ENCODE assay signal across 8 cellular contexts in the genomic region with DNA sequence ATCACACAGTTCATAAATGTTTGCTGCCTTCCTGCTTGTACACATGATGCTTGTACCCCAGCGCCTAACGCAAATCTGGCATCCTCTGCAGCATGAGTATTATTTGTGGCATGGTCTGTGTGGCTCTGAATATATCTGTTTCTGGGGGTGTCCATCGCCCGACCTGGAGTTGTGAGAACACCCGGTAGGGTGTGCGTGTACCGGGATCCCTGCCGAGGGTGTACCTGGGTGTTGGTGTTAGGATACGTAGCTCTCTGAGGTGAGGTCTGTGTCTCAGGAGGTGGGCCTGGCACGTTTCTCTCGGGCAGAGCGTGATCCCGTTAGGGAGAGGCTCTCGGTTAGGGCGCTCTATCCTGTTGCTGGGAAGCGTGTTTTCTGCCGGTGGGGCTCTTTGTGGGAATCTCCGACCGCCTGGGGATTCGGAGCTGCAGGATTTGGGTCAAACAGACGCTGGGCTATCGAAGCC. TPM values are rescaled to one million over a fixed set of nuclear protein-coding genes. Genes with fewer than 3 reads are reported as not detected.
DNase-seq lines count a peak whose midpoint lies in the region; ATAC-seq and TF ChIP-seq lines count a peak whose summit lies in the region.

No MANE protein-coding gene starts in this region.

- no peaks in the 10 kb centered on the region for H3K27me3 Mint-ChIP-seq in effector memory CD8-positive, alpha-beta T cell

- H3K4me3 ChIP-seq in BE2C (ENCODE audit: low read depth, low read length), result peak overlapping the region; percentile 60
- peak overlapping the region in 1 of 2 donors; percentile 37 for H3K4me3 ChIP-seq in body of pancreas
- no peak overlapping the region for H3K4me3 ChIP-seq in thymus (ENCODE audit: low read length)

- no peak for TF ChIP-seq CTCF in BE2C (IDR thresholded peaks at IDR 0.05; ENCODE audit: low read depth, low read length)
- TF ChIP-seq CTCF in body of pancreas (IDR thresholded peaks at IDR 0.05), result peak in 1 of 7 experiments; percentile 19

- H3K27ac ChIP-seq in body of pancreas (peak overlapping the region; percentile 96 to 99 (median 98)), layer of hippocampus (ENCODE audit: low read depth, low read length) (peak overlapping the region; percentile 91), thymus (ENCODE audit: low read depth) (peak overlapping the region; percentile 19)

- H3K27me3 ChIP-seq in BE2C, result no peaks in the 10 kb centered on the region
- H3K27me3 ChIP-seq in body of pancreas, result no peaks in the 10 kb centered on the region
- no peaks in the 10 kb centered on the region for H3K27me3 ChIP-seq in layer of hippocampus (ENCODE audit: control insufficient read depth, insufficient read depth, low read length)
- H3K27me3 ChIP-seq in thymus (ENCODE audit: control insufficient read depth, insufficient read depth), result no peaks in the 10 kb centered on the region

- intact Hi-C loops in body of pancreas (cut with DNase I), result no loop called here

- H3K4me1 ChIP-seq in BE2C (no peaks in the 10 kb centered on the region), body of pancreas (peaks cover 20% of the 10 kb centered on the region), thymus (ENCODE audit: control insufficient read depth, insufficient read depth, low read length) (no peaks in the 10 kb centered on the region)

- no peak for TF ChIP-seq POLR2A in body of pancreas (IDR thresholded peaks at IDR 0.05)

- peaks cover 6% of the 10 kb centered on the region for H3K36me3 Mint-ChIP-seq in effector memory CD8-positive, alpha-beta T cell (ENCODE audit: insufficient read depth)

- ATAC-seq in body of pancreas, result peak; percentile 39
- ATAC-seq in effector memory CD8-positive, alpha-beta T cell (replicated peaks), result no peak
- no peak for ATAC-seq in HG03457 (IDR thresholded peaks at IDR 0.05; ENCODE audit: unreplicated experiment)

- H3K9me3 ChIP-seq in BE2C, result no peaks in the 10 kb centered on the region
- no peaks in the 10 kb centered on the region for H3K9me3 ChIP-seq in body of pancreas
- no peaks in the 10 kb centered on the region for H3K9me3 ChIP-seq in thymus (ENCODE audit: control insufficient read depth)

- no peak overlapping the region for H3K27ac Mint-ChIP-seq in effector memory CD8-positive, alpha-beta T cell

- peaks cover 7 to 10% of the 10 kb centered on the region in 2 donors for H3K4me1 Mint-ChIP-seq in effector memory CD8-positive, alpha-beta T cell (ENCODE audit: low read depth in 2 of 2)

- H3K36me3 ChIP-seq in BE2C (no peaks in the 10 kb centered on the region), body of pancreas (replicated peaks in 1 of 2; ENCODE audit: insufficient read depth in 1 of 2, low read depth in 2 of 2) (no peaks in the 10 kb centered on the region), thymus (ENCODE audit: control insufficient read depth, insufficient read depth) (no peaks in the 10 kb centered on the region)

- DNase-seq in BE2C, result no peak
- DNase-seq in NCI-H146 (lab: John Stamatoyannopoulos, UW), result peak; percentile 82
- peak in 1 of 4 donors; percentile 70 for DNase-seq in body of pancreas
- no peak for DNase-seq in effector memory CD8-positive, alpha-beta T cell
- no peak for DNase-seq in GOT3 (lab: John Stamatoyannopoulos, UW)

- peak overlapping the region in 1 of 2 donors; percentile 67 for H3K4me3 Mint-ChIP-seq in effector memory CD8-positive, alpha-beta T cell

- 14 to 35% methylated on average over 2 to 22 of the region's 22 CpGs for WGBS in body of pancreas, 2 donors
- WGBS in thymus, result 88% methylated on average over 22 of the region's 22 CpGs

- H3K9me3 Mint-ChIP-seq in effector memory CD8-positive, alpha-beta T cell, result no peaks in the 10 kb centered on the region

RNA-seq across cellular contexts. Expression of gene CDC20, which starts 10.4 kb away (rescaled TPM):
- polyA plus RNA-seq in BE2C (2012; ENCODE audit: insufficient read depth, insufficient read length, low read depth), result 16.8 TPM
- total RNA-seq in body of pancreas, result 1 to 10 TPM in 1 of 2 donors, not detected in 1; 2.3 TPM
- polyA plus RNA-seq in thymus, result 14.1 TPM

RNA-seq across cellular contexts. Expression of gene MPL, which starts 10.8 kb away (rescaled TPM):
- polyA plus RNA-seq in BE2C (2012; ENCODE audit: insufficient read depth, insufficient read length, low read depth), result not detected
- not detected for total RNA-seq in body of pancreas
- polyA plus RNA-seq in thymus, result 0.02 TPM

RNA-seq across cellular contexts. Expression of gene ELOVL1, which starts 19.4 kb away (rescaled TPM):
- polyA plus RNA-seq in BE2C (2012; ENCODE audit: insufficient read depth, insufficient read length, low read depth), result 16.2 TPM
- total RNA-seq in body of pancreas, result 10 to 100 TPM; 17.5 to 21.8 TPM
- 44.8 TPM for polyA plus RNA-seq in thymus

RNA-seq across cellular contexts. Expression of gene MED8, which starts 41.2 kb away (rescaled TPM):
- polyA plus RNA-seq in BE2C (2012; ENCODE audit: insufficient read depth, insufficient read length, low read depth), result 51.9 TPM
- 10 to 100 TPM; 19.4 to 22.1 TPM for total RNA-seq in body of pancreas
- polyA plus RNA-seq in thymus, result 32.3 TPM

RNA-seq across cellular contexts. Expression of gene SZT2, which starts 41.3 kb away (rescaled TPM):
- 13.6 TPM for polyA plus RNA-seq in BE2C (2012; ENCODE audit: insufficient read depth, insufficient read length, low read depth)
- 10 to 100 TPM; 25.9 to 61.6 TPM for total RNA-seq in body of pancreas
- polyA plus RNA-seq in thymus, result 19.9 TPM

Comparison
In these comparisons a context has a peak if more than half of its experiments do, and no peak if none do; other contexts are left out.
1. H3K27ac ChIP-seq: peak in every context shown above with its lines; median percentile 98 in body of pancreas; 91 in layer of hippocampus; 19 in thymus.